ENCODE assay signal across 17 cellular contexts in genomic region chr7:99011706-99012404, GRCh38.
"Had no signal": no experiment of that assay in that cellular context is flagged by ENCODE, and none has a peak within 500 bp of the region (broad histone marks: within the 10 kb centered on the region; RNA-seq: fewer than 3 reads in every experiment).

No MANE protein-coding gene starts in this region.

- H3K4me1 Mint-ChIP-seq: brain had no signal

- DNase-seq: activated CD4-positive, alpha-beta T cell treated with anti-CD3 and anti-CD28 coated beads, Interleukin-2, amount 10 ng/mL, durations not matched to agents 24 days and 14 days; activated CD4-positive, CD25-positive, alpha-beta regulatory T cell; effector CD4-positive, alpha-beta T cell; esophagus squamous epithelium; hippocampal formation; mesendoderm; psoas muscle; spleen had no signal

- H3K4me1 ChIP-seq: esophagus squamous epithelium, psoas muscle, right lobe of liver, spleen, tibial nerve had no signal

- H3K4me3 ChIP-seq: coronary artery, esophagus squamous epithelium, psoas muscle, right lobe of liver, spleen, tibial nerve had no signal

- H3K9me3 ChIP-seq: esophagus squamous epithelium, psoas muscle, right lobe of liver, spleen, tibial nerve had no signal

- H3K27ac ChIP-seq: coronary artery, esophagus squamous epithelium, psoas muscle, right lobe of liver, spleen, tibial nerve had no signal

- H3K27me3 ChIP-seq: esophagus squamous epithelium, right lobe of liver, spleen, tibial nerve had no signal

- ATAC-seq: activated T-helper 17 cell treated with anti-CD3 and anti-CD28 coated beads, Interleukin-2, amount 50 U/mL, for 72 hours; natural killer cell treated with Interleukin-12 subunit alpha and Interleukin-12 subunit beta and Interleukin-15 and Interleukin-18, amount 100 ng/mL, for 72 hours; psoas muscle; right lobe of liver had no signal

- H3K27ac Mint-ChIP-seq: activated CD4-positive, alpha-beta T cell treated with anti-CD3 and anti-CD28 coated beads, Interleukin-2, amount 10 ng/mL, durations not matched to agents 24 days and 14 days; activated naive CD4-positive, alpha-beta T cell treated with anti-CD3 and anti-CD28 coated beads, Interleukin-2, amount 50 U/mL, for 24 hours; activated T-helper 17 cell treated with anti-CD3 and anti-CD28 coated beads, Interleukin-2, amount 50 U/mL, for 72 hours; brain; natural killer cell treated with Interleukin-12 subunit alpha and Interleukin-12 subunit beta and Interleukin-15 and Interleukin-18, amount 100 ng/mL, for 72 hours; T-helper 2 cell treated with Interferon-gamma antibody and Interleukin-4, amounts not matched to agents 5 μg/mL and 100 μg/mL, for 36 hours had no signal

- H3K4me3 Mint-ChIP-seq: activated CD4-positive, alpha-beta T cell treated with anti-CD3 and anti-CD28 coated beads, Interleukin-2, amount 10 ng/mL, durations not matched to agents 24 days and 14 days; activated naive CD4-positive, alpha-beta T cell treated with anti-CD3 and anti-CD28 coated beads, Interleukin-2, amount 50 U/mL, for 24 hours; activated T-helper 17 cell treated with anti-CD3 and anti-CD28 coated beads, Interleukin-2, amount 50 U/mL, for 72 hours; brain; central memory CD8-positive, alpha-beta T cell; natural killer cell treated with Interleukin-12 subunit alpha and Interleukin-12 subunit beta and Interleukin-15 and Interleukin-18, amount 100 ng/mL, for 72 hours; T-helper 2 cell treated with Interferon-gamma antibody and Interleukin-4, amounts not matched to agents 5 μg/mL and 100 μg/mL, for 36 hours had no signal

- H3K27me3 Mint-ChIP-seq: activated CD4-positive, alpha-beta T cell treated with anti-CD3 and anti-CD28 coated beads, Interleukin-2, amount 10 ng/mL, durations not matched to agents 24 days and 14 days; activated naive CD4-positive, alpha-beta T cell treated with anti-CD3 and anti-CD28 coated beads, Interleukin-2, amount 50 U/mL, for 24 hours; activated T-helper 17 cell treated with anti-CD3 and anti-CD28 coated beads, Interleukin-2, amount 50 U/mL, for 72 hours; brain; central memory CD8-positive, alpha-beta T cell; natural killer cell treated with Interleukin-12 subunit alpha and Interleukin-12 subunit beta and Interleukin-15 and Interleukin-18, amount 100 ng/mL, for 72 hours had no signal

- H3K9me3 Mint-ChIP-seq: activated CD4-positive, alpha-beta T cell treated with anti-CD3 and anti-CD28 coated beads, Interleukin-2, amount 10 ng/mL, durations not matched to agents 24 days and 14 days; activated naive CD4-positive, alpha-beta T cell treated with anti-CD3 and anti-CD28 coated beads, Interleukin-2, amount 50 U/mL, for 24 hours; activated T-helper 17 cell treated with anti-CD3 and anti-CD28 coated beads, Interleukin-2, amount 50 U/mL, for 72 hours; central memory CD8-positive, alpha-beta T cell; natural killer cell treated with Interleukin-12 subunit alpha and Interleukin-12 subunit beta and Interleukin-15 and Interleukin-18, amount 100 ng/mL, for 72 hours; T-helper 2 cell treated with Interferon-gamma antibody and Interleukin-4, amounts not matched to agents 5 μg/mL and 100 μg/mL, for 36 hours had no signal
